10 cellular contexts compared by ENCODE assay signal in genomic region chr5:7871560-7872113, GRCh38. TPM values are rescaled to one million over a fixed set of nuclear protein-coding genes. Genes with fewer than 3 reads are reported as not detected.
DNase-seq lines count a peak whose midpoint lies in the region; ATAC-seq and TF ChIP-seq lines count a peak whose summit lies in the region.
"Had no signal": no experiment of that assay in that cellular context is flagged by ENCODE, and none has a peak within 500 bp of the region (broad histone marks: within the 10 kb centered on the region; RNA-seq: fewer than 3 reads in every experiment).

No MANE protein-coding gene starts in this region.

- CTCF ChIA-PET in PC-9 (lab: Charles Lee) = no interaction called here

- POLR2A ChIA-PET in PC-9 (lab: Charles Lee; ENCODE audit: unreplicated experiment) = no interaction called here

- peaks cover 0 to 43% (median 25%) of the 10 kb centered on the region in 12 donors for H3K4me1 ChIP-seq in heart left ventricle
- H3K4me1 ChIP-seq in PC-9 (replicated peaks; ENCODE audit: insufficient read depth) = peaks cover 15% of the 10 kb centered on the region

- H4K20me1 ChIP-seq in PC-9 (ENCODE audit: insufficient read depth) = peaks cover 40% of the 10 kb centered on the region

- no TSS peak for BruUV-seq in PC-9 (replicated peaks; lab: Mats Ljungman, UMichigan)

- peak overlapping the region; percentile 35 for H3K27ac Mint-ChIP-seq in activated naive CD8-positive, alpha-beta T cell treated with anti-CD3 and anti-CD28 coated beads, Interleukin-2, amount 50 U/mL, for 24 hours

- in situ Hi-C loops in ACHN (cut with HindIII; ENCODE audit: low pct_ligation_motif_present, low pct_unique_long_range_greater_than_20kb, low sequenced_read_pairs) = no loop called here

- no peaks in the 10 kb centered on the region for H3K9me2 ChIP-seq in PC-9 (ENCODE audit: insufficient read depth)

- peak overlapping the region; percentile 24 for H3K4me3 Mint-ChIP-seq in activated naive CD8-positive, alpha-beta T cell treated with anti-CD3 and anti-CD28 coated beads, Interleukin-2, amount 50 U/mL, for 24 hours

- no peaks in the 10 kb centered on the region for H3K9me3 Mint-ChIP-seq in activated naive CD8-positive, alpha-beta T cell treated with anti-CD3 and anti-CD28 coated beads, Interleukin-2, amount 50 U/mL, for 24 hours

- ATAC-seq in GM18873 (IDR thresholded peaks at IDR 0.05; ENCODE audit: low FRiP score, unreplicated experiment) (peak; percentile 23), HG03442 (IDR thresholded peaks at IDR 0.05; ENCODE audit: unreplicated experiment) (peak; percentile 23), heart left ventricle (no peak)
- ATAC-seq in activated naive CD8-positive, alpha-beta T cell treated with anti-CD3 and anti-CD28 coated beads, Interleukin-2, amount 50 U/mL, for 24 hours = no peak

- H3K36me3 Mint-ChIP-seq in activated naive CD8-positive, alpha-beta T cell treated with anti-CD3 and anti-CD28 coated beads, Interleukin-2, amount 50 U/mL, for 24 hours (ENCODE audit: low read depth) = peaks cover 58% of the 10 kb centered on the region

- TF ChIP-seq POLR2A in heart left ventricle (IDR thresholded peaks at IDR 0.05) = no peak

- H3F3A ChIP-seq in PC-9 (ENCODE audit: insufficient read depth, low read depth) = no peaks in the 10 kb centered on the region

- 61 to 68% (median 67%) methylated on average over 4 of the region's 4 CpGs for WGBS in heart left ventricle, 4 donors

- no peak overlapping the region for H3K27ac ChIP-seq in heart left ventricle
- H3K27ac ChIP-seq in PC-9 = no peak overlapping the region
- H3K27ac ChIP-seq: stomach had no signal

- no peak for TF ChIP-seq CTCF in heart left ventricle (IDR thresholded peaks at IDR 0.05)
- TF ChIP-seq CTCF in PC-9 (conservative IDR thresholded peaks at IDR 0.05) = no peak

- DNase-seq in ACHN (peak; percentile 38), HuH-7.5 (ENCODE audit: low spot score) (no peak), OCI-M1 (lab: John Stamatoyannopoulos, UW) (no peak), heart left ventricle (no peak), PC-9 (no peak)
- no peak for DNase-seq in activated naive CD8-positive, alpha-beta T cell treated with anti-CD3 and anti-CD28 coated beads, Interleukin-2, amount 50 U/mL, for 24 hours
- DNase-seq: stomach had no signal

- H3K36me3 ChIP-seq in heart left ventricle = peaks cover 0 to 45% (median 31%) of the 10 kb centered on the region in 9 donors
- peaks cover 21% of the 10 kb centered on the region for H3K36me3 ChIP-seq in PC-9 (ENCODE audit: low read depth)

- no peak overlapping the region for H2AFZ ChIP-seq in PC-9

- H3K27me3 Mint-ChIP-seq in activated naive CD8-positive, alpha-beta T cell treated with anti-CD3 and anti-CD28 coated beads, Interleukin-2, amount 50 U/mL, for 24 hours = no peaks in the 10 kb centered on the region

- H3K9me3 ChIP-seq in heart left ventricle (no peaks in the 10 kb centered on the region), PC-9 (ENCODE audit: insufficient read depth, low read depth) (no peaks in the 10 kb centered on the region)
- H3K9me3 ChIP-seq: stomach had no signal

- no peaks in the 10 kb centered on the region for H3K27me3 ChIP-seq in heart left ventricle
- no peaks in the 10 kb centered on the region for H3K27me3 ChIP-seq in PC-9 (ENCODE audit: insufficient read depth, low read depth)
- H3K27me3 ChIP-seq: stomach had no signal

- no peak overlapping the region for H3K4me2 ChIP-seq in PC-9

- intact Hi-C loops in heart left ventricle (cut with DNase I) (no loop called here), PC-9 (cut with micrococcal nuclease; ENCODE audit: unreplicated experiment) (no loop called here)

- H3K4me3 ChIP-seq in heart left ventricle (no peak overlapping the region), PC-9 (no peak overlapping the region)
- H3K4me3 ChIP-seq: stomach had no signal

- H3K79me2 ChIP-seq in PC-9 (ENCODE audit: low read depth) = peaks cover 79% of the 10 kb centered on the region

- H3K4me1 Mint-ChIP-seq in activated naive CD8-positive, alpha-beta T cell treated with anti-CD3 and anti-CD28 coated beads, Interleukin-2, amount 50 U/mL, for 24 hours = peaks cover 75% of the 10 kb centered on the region

RNA-seq across cellular contexts. Expression of gene MTRR, which starts 2.7 kb away (rescaled TPM):
- total RNA-seq in heart left ventricle (10 to 100 TPM; 23.5 to 42.2 (median 29.0) TPM), PC-9 (2021) (71.5 and 72.6 TPM in 2 replicates)
- 10 to 100 TPM in 1 of 2 donors, 1 to 10 TPM in 1; 9.5 to 23.9 TPM for polyA plus RNA-seq in heart left ventricle

RNA-seq across cellular contexts. Expression of gene FASTKD3, which starts 2.8 kb away (rescaled TPM):
- total RNA-seq in heart left ventricle (1 to 10 TPM; 4.3 to 7.4 (median 5.8) TPM), PC-9 (2021) (17.6 and 20.6 TPM in 2 replicates)
- 10 to 100 TPM in 1 of 2 donors, 1 to 10 TPM in 1; 6.1 to 11.5 TPM for polyA plus RNA-seq in heart left ventricle

RNA-seq across cellular contexts. Expression of gene CFAP90, which starts 20.7 kb away (rescaled TPM):
- total RNA-seq in heart left ventricle (not detected), PC-9 (2021) (not detected in 2 replicates)
- not detected for polyA plus RNA-seq in heart left ventricle
- total RNA-seq: T-helper 2 cell treated with Interferon-gamma antibody and Interleukin-4, amounts not matched to agents 100 ng/mL and 5 ng/mL, for 36 hours had no signal

Comparison
In these comparisons a context has a peak if more than half of its experiments do, and no peak if none do; other contexts are left out.
1. ATAC-seq: peak in GM18873 (single experiment) and HG03442 (single experiment); none in activated naive CD8-positive, alpha-beta T cell treated with anti-CD3 and anti-CD28 coated beads, Interleukin-2, amount 50 U/mL, for 24 hours (single experiment) and heart left ventricle (0 of 4).